1 cellular context compared by ENCODE assay signal in genomic region chr17:37848690-37849616, GRCh38.
TF ChIP-seq lines count a peak whose summit lies in the region.

No MANE protein-coding gene starts in this region.

TF ChIP-seq in GM23338, 12 proteins besides CTCF, POLR2A, EP300 and RAD21 (continued from another document):
- TF ChIP-seq EZH2 (IDR thresholded peaks at IDR 0.05; ENCODE audit: low read depth, unreplicated experiment) (no peak), EZH2phosphoT487 (IDR thresholded peaks at IDR 0.05; ENCODE audit: unreplicated experiment) (no peak), STAT1 (IDR thresholded peaks at IDR 0.05; ENCODE audit: unreplicated experiment) (no peak), ZNF462 (CRISPR knock-in tag; IDR thresholded peaks at IDR 0.05) (no peak), ZNF331 (CRISPR knock-in tag; IDR thresholded peaks at IDR 0.05; ENCODE audit: low read depth) (no peak), CREB1 (CRISPR knock-in tag; IDR thresholded peaks at IDR 0.05; ENCODE audit: low read depth) (no peak), POLR2AphosphoS5 (IDR thresholded peaks at IDR 0.05; ENCODE audit: low read depth) (no peak), NANOG (IDR thresholded peaks at IDR 0.05; ENCODE audit: borderline replicate concordance) (no peak), REST (IDR thresholded peaks at IDR 0.05; ENCODE audit: unreplicated experiment) (no peak), JUNB (IDR thresholded peaks at IDR 0.05; ENCODE audit: unreplicated experiment) (no peak)
